Comparison of ENCODE assay signal across 14 cellular contexts in genomic region chr1:30817083-30817450, GRCh38. TPM values are rescaled to one million over a fixed set of nuclear protein-coding genes. Genes with fewer than 3 reads are reported as not detected.
DNase-seq lines count a peak whose midpoint lies in the region; ATAC-seq, FAIRE-seq and TF ChIP-seq lines count a peak whose summit lies in the region.
"Had no signal": no experiment of that assay in that cellular context is flagged by ENCODE, and none has a peak within 500 bp of the region (broad histone marks: within the 10 kb centered on the region; RNA-seq: fewer than 3 reads in every experiment).

No MANE protein-coding gene starts in this region.

- H4K91ac ChIP-seq in H1 (replicated peaks; ENCODE audit: insufficient read length, low read length): peak overlapping the region; percentile 69

- no peaks in the 10 kb centered on the region for H3K23me2 ChIP-seq in H1 (ENCODE audit: low read depth, low read length)

- TF ChIP-seq EP300 in H1 (IDR thresholded peaks at IDR 0.05; ENCODE audit: borderline replicate concordance in 1 of 2, low read depth in 2 of 2, low read length in 2 of 2): no peak

- no peak overlapping the region for H3K4ac ChIP-seq in H1 (replicated peaks; ENCODE audit: insufficient read length, low read depth, low read length)

- peak overlapping the region; percentile 82 for H2BK12ac ChIP-seq in H1 (ENCODE audit: low read depth, low read length)

- H3K27me3 ChIP-seq in H1 (replicated peaks in 1 of 4; ENCODE audit: control insufficient read depth in 3 of 4, extremely low read depth in 1 of 4, insufficient read depth in 3 of 4, low read length in 3 of 4) (no peaks in the 10 kb centered on the region), muscle layer of duodenum (ENCODE audit: low read depth, low read length) (no peaks in the 10 kb centered on the region)
- H3K27me3 ChIP-seq: pancreas had no signal

- no peak for TF ChIP-seq POLR2A in H1 (IDR thresholded peaks at IDR 0.05; ENCODE audit: control extremely low read depth in 1 of 2, low read depth in 2 of 2, low read length in 2 of 2)

- H3K27ac ChIP-seq in H1 (ENCODE audit: low read depth, low read length) (no peak overlapping the region), muscle layer of duodenum (ENCODE audit: low read length) (peak overlapping the region; percentile 74), substantia nigra (ENCODE audit: low read depth, low read length, poor library complexity, severe bottlenecking) (peak overlapping the region; percentile 80)
- H3K27ac ChIP-seq: pancreas had no signal

- FAIRE-seq in H1 (lab: Jason Lieb, UNC): no peak
- FAIRE-seq: pancreas had no signal

- no peaks in the 10 kb centered on the region for H3K79me2 ChIP-seq in H1 (ENCODE audit: control insufficient read depth in 1 of 2, insufficient read depth in 2 of 2, low read length in 2 of 2)

- H4K8ac ChIP-seq in H1 (ENCODE audit: extremely low read depth, insufficient read depth, low read length): peak overlapping the region; percentile 6; the same call in 1 of the 2 replicates

- H3K23ac ChIP-seq in H1 (ENCODE audit: insufficient read length): no peak overlapping the region

- no peaks in the 10 kb centered on the region for H4K20me1 ChIP-seq in H1 (replicated peaks in 1 of 2; ENCODE audit: control insufficient read depth in 1 of 2, insufficient read depth in 2 of 2, low read length in 2 of 2)

- no peak overlapping the region for H3K9ac ChIP-seq in H1 (replicated peaks in 1 of 4; ENCODE audit: extremely low read depth in 1 of 4, low read depth in 3 of 4, low read length in 3 of 4)

- no peak for ATAC-seq in mucosa of descending colon

- CTCF ChIA-PET in H1 (lab: Charles Lee; ENCODE audit: partially characterized antibody): interaction anchor here (0.8 to 10.9 kb wide), 7 partner anchors 12 to 112 kb away, joined by 3 to 158 read pairs (median 12); no protein-coding TSS in a partner anchor

- POLR2A ChIA-PET in H1 (lab: Charles Lee; ENCODE audit: partially characterized antibody): interaction anchor here (0.5 to 1.9 kb wide), 6 partner anchors 13 to 824 kb away, joined by 3 to 6 read pairs (median 5); no protein-coding TSS in a partner anchor

- no peaks in the 10 kb centered on the region for H3K36me3 ChIP-seq in H1 (ENCODE audit: control insufficient read depth in 2 of 4, insufficient read depth in 4 of 4, low read length in 3 of 4)
- no peaks in the 10 kb centered on the region for H3K36me3 ChIP-seq in muscle layer of duodenum (ENCODE audit: control insufficient read depth in 1 of 2, insufficient read depth in 2 of 2, low read length in 2 of 2)
- H3K36me3 ChIP-seq in mucosa of descending colon (ENCODE audit: low read depth): no peaks in the 10 kb centered on the region
- H3K36me3 ChIP-seq: pancreas had no signal

- H3K4me1 ChIP-seq in H1 (replicated peaks in 1 of 4; ENCODE audit: control insufficient read depth in 3 of 4, insufficient read depth in 4 of 4, low read length in 3 of 4) (peaks cover 13 to 28% (median 17%) of the 10 kb centered on the region in 4 experiments), muscle layer of duodenum (ENCODE audit: control insufficient read depth in 1 of 2, insufficient read depth in 2 of 2, low read length in 2 of 2) (peaks cover 11 to 38% of the 10 kb centered on the region in 2 donors), mucosa of descending colon (ENCODE audit: low read depth) (peaks cover 3% of the 10 kb centered on the region)

- H4K5ac ChIP-seq in H1 (ENCODE audit: insufficient read length, low read depth, low read length): no peak overlapping the region

- WGBS in H1 (ENCODE audit: extremely low coverage in 1 of 2, insufficient coverage in 1 of 2, insufficient read length in 1 of 2, insufficient replicate concordance in 2 of 2, low coverage in 1 of 2, low lambda C conversion rate in 2 of 2, missing lambda C conversion rate in 1 of 2), 2 experiments: 71% methylated on average over 5 of the region's 5 CpGs; no CpG with 5 or more reads in 1 of the 2 experiments

- intact Hi-C loops in mucosa of descending colon (cut with DNase I, micrococcal nuclease): no loop called here

- H2AFZ ChIP-seq in H1 (ENCODE audit: low read length): no peak overlapping the region

- H2BK120ac ChIP-seq in H1 (replicated peaks; ENCODE audit: low read depth, low read length): no peak overlapping the region

- TF ChIP-seq RAD21 in H1 (IDR thresholded peaks at IDR 0.05 in 1 of 2, conservative IDR thresholded peaks at IDR 0.05 in 1 of 2; ENCODE audit: low read depth in 2 of 2, low read length in 2 of 2): no peak

- no peak overlapping the region for H3K14ac ChIP-seq in H1 (ENCODE audit: insufficient read length)

- H3K79me1 ChIP-seq in H1 (ENCODE audit: low read depth, low read length): no peaks in the 10 kb centered on the region; the same call in 1 of the 2 replicates

- no peak overlapping the region for H3K18ac ChIP-seq in H1 (ENCODE audit: extremely low read depth, low read length)

- peak overlapping the region; percentile 17; the same call in 1 of the 2 replicates for H2AK5ac ChIP-seq in H1 (ENCODE audit: low read depth, low read length)

- H3K4me2 ChIP-seq in H1 (ENCODE audit: insufficient read depth in 1 of 2, low read depth in 2 of 2, low read length in 2 of 2): peak overlapping the region in 1 of 2 experiments; percentile 50; a peak in 2 of 4 replicates

- no peak overlapping the region for H3K56ac ChIP-seq in H1 (replicated peaks; ENCODE audit: insufficient read length, low read depth, low read length)

- H3K9me3 ChIP-seq in H1 (ENCODE audit: insufficient read depth in 2 of 2, low read depth in 1 of 2, low read length in 1 of 2): no peaks in the 10 kb centered on the region
- no peaks in the 10 kb centered on the region for H3K9me3 ChIP-seq in muscle layer of duodenum (ENCODE audit: control insufficient read depth in 1 of 2, low read length in 2 of 2)
- no peaks in the 10 kb centered on the region for H3K9me3 ChIP-seq in mucosa of descending colon
- H3K9me3 ChIP-seq: pancreas had no signal

- TF ChIP-seq CTCF in H1 (IDR thresholded peaks at IDR 0.05; ENCODE audit: control extremely low read depth in 1 of 3, insufficient read depth in 1 of 3, low read depth in 1 of 3, low read length in 3 of 3) (no peak), mucosa of descending colon (IDR thresholded peaks at IDR 0.05) (no peak)

- 0 out of 2 replicates have a peak overlapping the region, but pooled peaks have one; percentile 77 for H2BK5ac ChIP-seq in H1 (ENCODE audit: low read depth, low read length)

- peak; percentile 27 for DNase-seq in RPMI7951 (ENCODE audit: low read depth)
- no peak for DNase-seq in H1 (ENCODE audit: low read depth in 1 of 2, low spot score in 2 of 2)
- peak in 7 of 49 donors; percentile 16 to 66 (median 30) for DNase-seq in substantia nigra (lab: John Stamatoyannopoulos, UW)
- no peak for DNase-seq in germinal center (ENCODE audit: low spot score)
- DNase-seq in mucosa of descending colon: no peak
- no peak for DNase-seq in epidermal melanocyte (ENCODE audit: insufficient read length, low spot score)
- DNase-seq: activated CD4-positive, alpha-beta T cell treated with anti-CD3 and anti-CD28 coated beads for 4 hours; activated naive CD8-positive, alpha-beta T cell treated with anti-CD3 and anti-CD28 coated beads, Interleukin-2, amount 10 ng/mL, durations not matched to agents 7 days and 5 days; activated T-cell treated with anti-CD3 and anti-CD28 coated beads, Interleukin-2, amount 50 U/mL, for 24 hours; central memory CD4-positive, alpha-beta T cell; NCI-H146; NCI-H446; pancreas had no signal

- H2BK20ac ChIP-seq in H1 (ENCODE audit: low read length): peak overlapping the region; percentile 88; the same call in 1 of the 2 replicates

- H2BK15ac ChIP-seq in H1 (ENCODE audit: low read length): 0 out of 2 replicates have a peak overlapping the region, but pooled peaks have one; percentile 83

- H3K4me3 ChIP-seq in H1 (ENCODE audit: extremely low read depth in 1 of 4, insufficient read depth in 2 of 4, low read depth in 3 of 4, low read length in 4 of 4): no peak overlapping the region
- H3K4me3 ChIP-seq in muscle layer of duodenum (ENCODE audit: low read depth in 1 of 2, low read length in 2 of 2): no peak overlapping the region
- no peak overlapping the region for H3K4me3 ChIP-seq in mucosa of descending colon
- H3K4me3 ChIP-seq: pancreas had no signal

TF ChIP-seq in H1, 55 proteins besides CTCF, POLR2A, EP300 and RAD21 (continues in another document):
- TF ChIP-seq YY1 (IDR thresholded peaks at IDR 0.05; ENCODE audit: low read depth, low read length) (no peak), SP1 (IDR thresholded peaks at IDR 0.05; ENCODE audit: low read depth, low read length) (no peak), TCF12 (IDR thresholded peaks at IDR 0.05; ENCODE audit: low read depth, low read length) (no peak), SUZ12 (IDR thresholded peaks at IDR 0.05; ENCODE audit: low read length) (no peak), POU5F1 (IDR thresholded peaks at IDR 0.05; ENCODE audit: low read depth, low read length) (no peak), RXRA (IDR thresholded peaks at IDR 0.05; ENCODE audit: insufficient read depth, low read depth, low read length) (no peak), GABPA (IDR thresholded peaks at IDR 0.05; ENCODE audit: borderline replicate concordance, insufficient read depth, low read length) (no peak), TAF7 (optimal IDR thresholded peaks at IDR 0.05; ENCODE audit: borderline replicate concordance, low read depth, low read length) (no peak), JUND (IDR thresholded peaks at IDR 0.05; ENCODE audit: low read length) (no peak), RNF2 (IDR thresholded peaks at IDR 0.05; ENCODE audit: borderline replicate concordance, low read depth, low read length, missing control alignments, poor library complexity, severe bottlenecking) (no peak), CBX5 (IDR thresholded peaks at IDR 0.05; ENCODE audit: low read depth, low read length) (no peak), CTBP2 (IDR thresholded peaks at IDR 0.05; ENCODE audit: borderline replicate concordance, insufficient read depth, insufficient read length, low read length) (no peak), FOSL1 (IDR thresholded peaks at IDR 0.05; ENCODE audit: insufficient read depth, low read depth, low read length) (no peak), CHD2 (IDR thresholded peaks at IDR 0.05; ENCODE audit: low read length) (no peak), KDM1A (IDR thresholded peaks at IDR 0.05; ENCODE audit: borderline replicate concordance, low read length) (no peak)

RNA-seq across cellular contexts. Expression of gene LAPTM5, which starts 59.5 kb away (rescaled TPM):
- 70.7 and 82.5 TPM in 2 replicates for total RNA-seq in RPMI7951 (2014; rRNA removed; shearing (Covaris generic))
- 0.37 and 0.52 TPM in 2 replicates for total RNA-seq in H1 (2021; fragmentation: NEBNext Ultra II Directional; extraction: Animal tissue kit (Norgen Biotek cat#: 25700))
- 0.77 and 1.4 TPM in 2 replicates for polyA plus RNA-seq in H1 (2011; rRNA removed)
- polyA plus RNA-seq in H1 (2011; cell fraction: cytosol; rRNA removed): 0.83 TPM
- polyA plus RNA-seq in H1 (2011; cell fraction: nucleus; rRNA removed): 0.46 TPM
- polyA plus RNA-seq in H1 (2012, experiment 1 of 2): 0.39 to 0.60 TPM (median 0.52 TPM) in 3 of 4 replicates, not detected in the other
- polyA plus RNA-seq in H1 (2012, experiment 2 of 2): 0.18 TPM
- 0.57 TPM for polyA plus RNA-seq in H1 (2013, experiment 1 of 2)
- 0.99 TPM for polyA plus RNA-seq in H1 (2013, experiment 2 of 2)
- 1.0 and 1.1 TPM in 2 replicates for polyA minus RNA-seq in H1 (2011; rRNA and poly(A)+ RNA removed)
- polyA minus RNA-seq in H1 (2011; cell fraction: cytosol; rRNA and poly(A)+ RNA removed): not detected
- polyA minus RNA-seq in H1 (2011; cell fraction: nucleus; rRNA and poly(A)+ RNA removed): 0.30 TPM
- 10 to 100 TPM; 24.1 to 71.1 (median 48.1) TPM for total RNA-seq in mucosa of descending colon

Comparison
In these comparisons a context has a peak if more than half of its experiments do, and no peak if none do; other contexts are left out.
1. RNA of gene LAPTM5, which starts 59.5 kb away (total RNA-seq): 70.7 to 82.5 TPM in RPMI7951 and 24.1 to 71.1 TPM in mucosa of descending colon; 0.37 to 0.52 TPM in H1; every median in the first group is over 10 times any median in the second.